In genomic region chr1:171251042-171251740, GRCh38 we compare ENCODE assay signal across 9 cellular contexts. TPM values are rescaled to one million over a fixed set of nuclear protein-coding genes. Genes with fewer than 3 reads are reported as not detected.
DNase-seq lines count a peak whose midpoint lies in the region; ATAC-seq and TF ChIP-seq lines count a peak whose summit lies in the region.
"Had no signal": no experiment of that assay in that cellular context is flagged by ENCODE, and none has a peak within 500 bp of the region (broad histone marks: within the 10 kb centered on the region; RNA-seq: fewer than 3 reads in every experiment).

No MANE protein-coding gene starts in this region.

- TF ChIP-seq POLR2A in suprapubic skin (IDR thresholded peaks at IDR 0.05), result no peak

- H3K36me3 ChIP-seq in suprapubic skin, result no peaks in the 10 kb centered on the region

- peaks cover 13% of the 10 kb centered on the region for H3K27me3 Mint-ChIP-seq in memory B cell

- H3K36me3 Mint-ChIP-seq in memory B cell, result no peaks in the 10 kb centered on the region

- DNase-seq in coronary artery (ENCODE audit: low spot score), result no peak
- no peak for DNase-seq in memory B cell (ENCODE audit: low spot score in 2 of 2)
- DNase-seq in suprapubic skin (ENCODE audit: low spot score in 2 of 2), result no peak
- no peak for DNase-seq in AG08396 (ENCODE audit: low spot score)

- H3K9me3 ChIP-seq in suprapubic skin, result no peaks in the 10 kb centered on the region

- H3K27ac ChIP-seq in coronary artery, result peak overlapping the region in 1 of 2 donors; percentile 3
- H3K27ac ChIP-seq in suprapubic skin, result no peak overlapping the region

- peak overlapping the region; percentile 14 for H3K27ac Mint-ChIP-seq in memory B cell

- H3K27me3 ChIP-seq in suprapubic skin, result peaks cover 6% of the 10 kb centered on the region

- H3K4me3 ChIP-seq in coronary artery (peak overlapping the region; percentile 68), suprapubic skin (peak overlapping the region; percentile 54)

- H3K9me3 Mint-ChIP-seq in memory B cell, result no peaks in the 10 kb centered on the region

- peak overlapping the region; percentile 92 for H3K4me3 Mint-ChIP-seq in memory B cell

- TF ChIP-seq CTCF in coronary artery (IDR thresholded peaks at IDR 0.05), result no peak
- no peak for TF ChIP-seq CTCF in suprapubic skin (IDR thresholded peaks at IDR 0.05)

- WGBS in suprapubic skin, result 15% methylated on average over 18 of the region's 26 CpGs

- H3K4me1 ChIP-seq in suprapubic skin, result peaks cover 19% of the 10 kb centered on the region

- peak; percentile 50 for ATAC-seq in GM18909 (IDR thresholded peaks at IDR 0.05; ENCODE audit: poor library complexity, unreplicated experiment)
- peak; percentile 68 for ATAC-seq in HG03432 (IDR thresholded peaks at IDR 0.05; ENCODE audit: unreplicated experiment)
- ATAC-seq in SK-N-SH treated with all-trans-retinoic acid at 6 μM for 48 hours, result peak; percentile 80
- peak; percentile 20 for ATAC-seq in memory B cell (ENCODE audit: low read depth)
- ATAC-seq in GM18520 (IDR thresholded peaks at IDR 0.05; ENCODE audit: unreplicated experiment), result no peak

- TF ChIP-seq EP300 in suprapubic skin (IDR thresholded peaks at IDR 0.05), result no peak

- H3K4me1 Mint-ChIP-seq in memory B cell, result peaks cover 12% of the 10 kb centered on the region

TF ChIP-seq in SK-N-SH treated with all-trans-retinoic acid at 6 μM for 48 hours, 23 proteins besides CTCF, POLR2A, EP300 and RAD21:
- TF ChIP-seq TSHZ2 (CRISPR knock-in tag; IDR thresholded peaks at IDR 0.05) (no peak), OSR1 (CRISPR knock-in tag; IDR thresholded peaks at IDR 0.05) (no peak), ZFP30 (CRISPR knock-in tag; IDR thresholded peaks at IDR 0.05) (no peak), ZFP3 (CRISPR knock-in tag; IDR thresholded peaks at IDR 0.05) (no peak), ZNF70 (CRISPR knock-in tag; IDR thresholded peaks at IDR 0.05) (no peak), CSRNP3 (CRISPR knock-in tag; IDR thresholded peaks at IDR 0.05) (no peak), GLIS3 (CRISPR knock-in tag; IDR thresholded peaks at IDR 0.05) (no peak), CSDC2 (CRISPR knock-in tag; IDR thresholded peaks at IDR 0.05) (no peak), ISL1 (CRISPR knock-in tag; IDR thresholded peaks at IDR 0.05) (no peak), TCF4 (CRISPR knock-in tag; IDR thresholded peaks at IDR 0.05; ENCODE audit: borderline replicate concordance) (no peak), POU6F1 (CRISPR knock-in tag; IDR thresholded peaks at IDR 0.05; ENCODE audit: borderline replicate concordance, low read depth) (no peak), RARB (CRISPR knock-in tag; IDR thresholded peaks at IDR 0.05) (no peak), TOX (CRISPR knock-in tag; IDR thresholded peaks at IDR 0.05; ENCODE audit: borderline replicate concordance) (no peak), SNAI2 (CRISPR knock-in tag; IDR thresholded peaks at IDR 0.05) (no peak), PPARA (CRISPR knock-in tag; IDR thresholded peaks at IDR 0.05; ENCODE audit: borderline replicate concordance) (no peak)
TF ChIP-seq in SK-N-SH treated with all-trans-retinoic acid at 6 μM for 48 hours: peak in this region for 0.

RNA-seq across cellular contexts. Expression of gene FMO1, which starts 2.9 kb away (rescaled TPM):
- total RNA-seq in suprapubic skin, result 10 to 100 TPM in 3 of 4 donors, 1 to 10 TPM in 1; 3.1 to 15.5 (median 14.4) TPM
- total RNA-seq: activated CD8-positive, alpha-beta memory T cell treated with anti-CD3 and anti-CD28 coated beads for 36 hours had no signal
